ENCODE assay signal across 1 cellular context in the genomic region with DNA sequence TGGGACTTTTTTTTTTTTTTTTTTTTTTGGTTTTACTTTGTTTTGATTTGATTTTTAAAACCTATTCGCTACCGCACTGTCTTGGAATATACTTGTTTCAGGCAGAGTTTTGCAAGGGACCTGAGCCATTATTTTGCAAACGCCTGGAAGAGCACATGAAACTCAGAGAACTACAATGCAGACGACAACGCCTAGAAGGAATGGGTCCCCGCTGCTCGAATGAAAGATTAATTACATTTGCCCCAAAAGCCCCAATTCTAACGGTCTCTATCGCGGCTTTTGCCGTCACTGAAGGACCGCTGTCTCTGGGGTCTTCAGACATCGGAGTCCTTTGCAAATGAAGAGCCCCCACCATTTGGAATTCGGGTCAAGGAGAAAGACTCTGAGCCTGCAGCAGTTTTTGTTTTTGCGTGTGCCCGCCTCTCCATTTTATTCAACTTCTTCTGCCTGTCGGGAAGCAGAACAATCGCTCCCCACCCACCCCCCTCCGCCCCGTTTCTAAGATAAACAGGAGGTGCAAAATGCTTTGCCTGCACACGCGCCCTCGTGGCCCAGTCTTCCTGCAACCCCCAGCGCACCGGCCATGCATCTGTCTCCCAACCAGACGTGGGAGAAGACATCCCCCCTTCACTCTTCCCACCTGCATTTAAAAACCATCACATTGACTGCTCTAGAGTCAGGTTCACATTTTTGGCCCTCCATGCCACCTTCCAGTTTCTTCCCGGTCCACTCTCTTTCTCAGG.
TF ChIP-seq lines count a peak whose summit lies in the region.

No MANE protein-coding gene starts in this region.

TF ChIP-seq in SK-N-SH, 30 proteins besides CTCF, POLR2A, EP300 and RAD21 (continued from another document):
- TF ChIP-seq, protein P1, sequence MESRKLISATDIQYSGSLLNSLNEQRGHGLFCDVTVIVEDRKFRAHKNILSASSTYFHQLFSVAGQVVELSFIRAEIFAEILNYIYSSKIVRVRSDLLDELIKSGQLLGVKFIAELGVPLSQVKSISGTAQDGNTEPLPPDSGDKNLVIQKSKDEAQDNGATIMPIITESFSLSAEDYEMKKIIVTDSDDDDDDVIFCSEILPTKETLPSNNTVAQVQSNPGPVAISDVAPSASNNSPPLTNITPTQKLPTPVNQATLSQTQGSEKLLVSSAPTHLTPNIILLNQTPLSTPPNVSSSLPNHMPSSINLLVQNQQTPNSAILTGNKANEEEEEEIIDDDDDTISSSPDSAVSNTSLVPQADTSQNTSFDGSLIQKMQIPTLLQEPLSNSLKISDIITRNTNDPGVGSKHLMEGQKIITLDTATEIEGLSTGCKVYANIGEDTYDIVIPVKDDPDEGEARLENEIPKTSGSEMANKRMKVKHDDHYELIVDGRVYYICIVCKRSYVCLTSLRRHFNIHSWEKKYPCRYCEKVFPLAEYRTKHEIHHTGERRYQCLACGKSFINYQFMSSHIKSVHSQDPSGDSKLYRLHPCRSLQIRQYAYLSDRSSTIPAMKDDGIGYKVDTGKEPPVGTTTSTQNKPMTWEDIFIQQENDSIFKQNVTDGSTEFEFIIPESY (IDR thresholded peaks at IDR 0.05; ENCODE audit: borderline replicate concordance, low read depth): no peak
- TF ChIP-seq CHD2 (IDR thresholded peaks at IDR 0.05; ENCODE audit: low read length, partially characterized antibody) (no peak), EZH2phosphoT487 (IDR thresholded peaks at IDR 0.05; ENCODE audit: borderline replicate concordance, low read depth) (no peak), POLR2AphosphoS5 (IDR thresholded peaks at IDR 0.05; ENCODE audit: low read depth, low read length) (no peak), PBX3 (IDR thresholded peaks at IDR 0.05) (no peak), NRF1 (IDR thresholded peaks at IDR 0.05; ENCODE audit: low read depth, low read length) (no peak)
- TF ChIP-seq, protein P2, sequence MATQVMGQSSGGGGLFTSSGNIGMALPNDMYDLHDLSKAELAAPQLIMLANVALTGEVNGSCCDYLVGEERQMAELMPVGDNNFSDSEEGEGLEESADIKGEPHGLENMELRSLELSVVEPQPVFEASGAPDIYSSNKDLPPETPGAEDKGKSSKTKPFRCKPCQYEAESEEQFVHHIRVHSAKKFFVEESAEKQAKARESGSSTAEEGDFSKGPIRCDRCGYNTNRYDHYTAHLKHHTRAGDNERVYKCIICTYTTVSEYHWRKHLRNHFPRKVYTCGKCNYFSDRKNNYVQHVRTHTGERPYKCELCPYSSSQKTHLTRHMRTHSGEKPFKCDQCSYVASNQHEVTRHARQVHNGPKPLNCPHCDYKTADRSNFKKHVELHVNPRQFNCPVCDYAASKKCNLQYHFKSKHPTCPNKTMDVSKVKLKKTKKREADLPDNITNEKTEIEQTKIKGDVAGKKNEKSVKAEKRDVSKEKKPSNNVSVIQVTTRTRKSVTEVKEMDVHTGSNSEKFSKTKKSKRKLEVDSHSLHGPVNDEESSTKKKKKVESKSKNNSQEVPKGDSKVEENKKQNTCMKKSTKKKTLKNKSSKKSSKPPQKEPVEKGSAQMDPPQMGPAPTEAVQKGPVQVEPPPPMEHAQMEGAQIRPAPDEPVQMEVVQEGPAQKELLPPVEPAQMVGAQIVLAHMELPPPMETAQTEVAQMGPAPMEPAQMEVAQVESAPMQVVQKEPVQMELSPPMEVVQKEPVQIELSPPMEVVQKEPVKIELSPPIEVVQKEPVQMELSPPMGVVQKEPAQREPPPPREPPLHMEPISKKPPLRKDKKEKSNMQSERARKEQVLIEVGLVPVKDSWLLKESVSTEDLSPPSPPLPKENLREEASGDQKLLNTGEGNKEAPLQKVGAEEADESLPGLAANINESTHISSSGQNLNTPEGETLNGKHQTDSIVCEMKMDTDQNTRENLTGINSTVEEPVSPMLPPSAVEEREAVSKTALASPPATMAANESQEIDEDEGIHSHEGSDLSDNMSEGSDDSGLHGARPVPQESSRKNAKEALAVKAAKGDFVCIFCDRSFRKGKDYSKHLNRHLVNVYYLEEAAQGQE (IDR thresholded peaks at IDR 0.05; ENCODE audit: low read depth, low read length): no peak
